Comparison of ENCODE assay signal across 18 cellular contexts in genomic region chr2:138185827-138186226, GRCh38.
"Had no signal": no experiment of that assay in that cellular context is flagged by ENCODE, and none has a peak within 500 bp of the region (broad histone marks: within the 10 kb centered on the region; RNA-seq: fewer than 3 reads in every experiment).

No MANE protein-coding gene starts in this region.

- H3K9me3 ChIP-seq: SJSA1 had no signal

- H3K27me3 ChIP-seq: SJSA1 had no signal

- DNase-seq: KBM-7, MV-4-11, NCI-H1048, NCI-H1105, NCI-H1436, NCI-H187 treated with DMSO at 0.1 percent for 48 hours, NCI-H2029 treated with DMSO at 0.1 percent for 48 hours, NCI-H2227 treated with DMSO at 0.1 percent for 48 hours, NCI-H446, NCI-H510A, NCI-H524 treated with DMSO at 0.1 percent for 48 hours, NCI-H69, NCI-H774, Right ventricle myocardium superior, RPMI8226, SIG-M5 had no signal

- H3K36me3 ChIP-seq: SJSA1 had no signal

- H3K4me1 ChIP-seq: SJSA1 had no signal

- H3K4me3 ChIP-seq: SJSA1, SK-N-MC had no signal

- H3K27ac ChIP-seq: SJSA1, SK-N-MC had no signal
